Comparison of ENCODE assay signal across 2 cellular contexts in genomic region chr2:231203087-231203486, GRCh38.
TF ChIP-seq lines count a peak whose summit lies in the region.

No MANE protein-coding gene starts in this region.

TF ChIP-seq in HEK293, 187 proteins besides CTCF, POLR2A, EP300 and RAD21 (continued from another document):
- no peak for TF ChIP-seq ZSCAN5A (tag by site-specific recombination; IDR thresholded peaks at IDR 0.05)
- TF ChIP-seq ZNF692 (tag by site-specific recombination; IDR thresholded peaks at IDR 0.05) = no peak
- TF ChIP-seq ZBTB11 (tag by site-specific recombination; conservative IDR thresholded peaks at IDR 0.05; ENCODE audit: low read depth) = no peak
- no peak for TF ChIP-seq ZNF514 (tag by site-specific recombination; IDR thresholded peaks at IDR 0.05)
- TF ChIP-seq ZBTB20 (tag by site-specific recombination; IDR thresholded peaks at IDR 0.05) = no peak

TF ChIP-seq in HepG2, 621 proteins besides CTCF, POLR2A, EP300 and RAD21 (continued from another document):
- TF ChIP-seq MNT (IDR thresholded peaks at IDR 0.05) (no peak), MIXL1 (CRISPR knock-in tag; IDR thresholded peaks at IDR 0.05) (no peak), SIX4 (CRISPR knock-in tag; IDR thresholded peaks at IDR 0.05) (no peak), NBN (conservative IDR thresholded peaks at IDR 0.05) (no peak), DDIT3 (CRISPR knock-in tag; IDR thresholded peaks at IDR 0.05) (no peak), MAFF (IDR thresholded peaks at IDR 0.05; ENCODE audit: low read depth, low read length) (peak; percentile 99)
